1 cellular context compared by ENCODE assay signal in genomic region chr19:16136185-16137067, GRCh38.
TF ChIP-seq lines count a peak whose summit lies in the region.

No MANE protein-coding gene starts in this region.

TF ChIP-seq in K562, 482 proteins besides CTCF, POLR2A, EP300 and RAD21:
- TF ChIP-seq ZNF431 (CRISPR knock-in tag; IDR thresholded peaks at IDR 0.05) (no peak), ZFP36 (IDR thresholded peaks at IDR 0.05; ENCODE audit: low read depth, low read length, partially characterized antibody) (peak; percentile 48)
